Comparison of ENCODE assay signal across 8 cellular contexts in genomic region chr14:73027546-73027945, GRCh38. TPM values are rescaled to one million over a fixed set of nuclear protein-coding genes. Genes with fewer than 3 reads are reported as not detected.
DNase-seq lines count a peak whose midpoint lies in the region; ATAC-seq, FAIRE-seq and TF ChIP-seq lines count a peak whose summit lies in the region.

No MANE protein-coding gene starts in this region.

- H3K4me1 ChIP-seq in left ventricle myocardium inferior, result peaks cover 40% of the 10 kb centered on the region
- no peaks in the 10 kb centered on the region for H3K4me1 ChIP-seq in GM12878 (ENCODE audit: control insufficient read depth, insufficient read depth, low read length)
- H3K4me1 ChIP-seq in mesenchymal stem cell (ENCODE audit: control insufficient read depth, insufficient read depth, low read depth, low read length), result peaks cover 8% of the 10 kb centered on the region
- H3K4me1 ChIP-seq in vagina, result peaks cover 39% of the 10 kb centered on the region

- H2AK5ac ChIP-seq in mesenchymal stem cell (ENCODE audit: low read length, severe bottlenecking), result no peak overlapping the region

- no peak overlapping the region for H4K91ac ChIP-seq in mesenchymal stem cell (ENCODE audit: low read length)

- no peak overlapping the region for H2BK15ac ChIP-seq in mesenchymal stem cell (ENCODE audit: low read depth, poor library complexity, severe bottlenecking)

- no peak overlapping the region for H4K8ac ChIP-seq in mesenchymal stem cell (ENCODE audit: low read length)

- H3K4me3 ChIP-seq in left ventricle myocardium inferior (peak overlapping the region; percentile 77), GM12878 (peak overlapping the region; percentile 94), mesenchymal stem cell (ENCODE audit: insufficient read depth in 1 of 2, low read depth in 1 of 2, low read length in 2 of 2) (peak overlapping the region in 1 of 2 experiments; percentile 87), vagina (peak overlapping the region; percentile 65 to 72)

- peak overlapping the region; percentile 80 for H2AFZ ChIP-seq in GM12878 (ENCODE audit: control insufficient read depth, low read depth, low read length)
- no peak overlapping the region for H2AFZ ChIP-seq in mesenchymal stem cell (ENCODE audit: low read depth, low read length)

- no peaks in the 10 kb centered on the region for H4K20me1 ChIP-seq in GM12878 (ENCODE audit: control insufficient read depth, insufficient read depth)

- POLR2A ChIA-PET in GM12878 (lab: Charles Lee), result interaction anchor here (0.8 to 4.3 kb wide), 7 partner anchors 9 to 108 kb away, joined by 4 to 26 read pairs (median 5); partner anchors contain the start of gene RBM25

- SMC1A ChIA-PET in GM12878 (lab: Charles Lee; ENCODE audit: uncharacterized antibody, unreplicated experiment), result interaction anchor here (1.0 to 3.8 kb wide), 7 partner anchors 10 to 262 kb away, joined by 3 to 23 read pairs (median 5); partner anchors contain the start of gene RBM25

- peaks cover 17% of the 10 kb centered on the region for H3K36me3 ChIP-seq in left ventricle myocardium inferior
- H3K36me3 ChIP-seq in GM12878 (ENCODE audit: control insufficient read depth in 2 of 2, insufficient read depth in 2 of 2, low read length in 1 of 2), result peaks cover 0 to 2% of the 10 kb centered on the region in 2 experiments; a peak in 1 of 4 replicates
- peaks cover 4 to 17% of the 10 kb centered on the region in 2 experiments for H3K36me3 ChIP-seq in mesenchymal stem cell (ENCODE audit: control insufficient read depth in 1 of 2, insufficient read depth in 2 of 2, low read depth in 1 of 2, low read length in 2 of 2)
- peaks cover 0 to 11% of the 10 kb centered on the region in 2 donors for H3K36me3 ChIP-seq in vagina

- no peak overlapping the region for H3K18ac ChIP-seq in mesenchymal stem cell (ENCODE audit: low read depth in 1 of 2, low read length in 2 of 2)

- no peak overlapping the region for H3K23ac ChIP-seq in mesenchymal stem cell (ENCODE audit: low read length in 2 of 2)

- H3K9ac ChIP-seq in GM12878 (ENCODE audit: control insufficient read depth, insufficient read depth, low read length) (no peak overlapping the region), mesenchymal stem cell (ENCODE audit: low read length) (peak overlapping the region; percentile 97)

- peaks cover 12% of the 10 kb centered on the region for H3K79me2 ChIP-seq in GM12878 (ENCODE audit: control insufficient read depth, insufficient read depth, low read length)

- no peak for TF ChIP-seq POLR2A in GM12878 (IDR thresholded peaks at IDR 0.05; ENCODE audit: low read depth, low read length)
- TF ChIP-seq POLR2A in vagina (IDR thresholded peaks at IDR 0.05), result no peak

- H2BK120ac ChIP-seq in mesenchymal stem cell (ENCODE audit: low read depth, low read length), result no peak overlapping the region

- no peak overlapping the region for H3K14ac ChIP-seq in mesenchymal stem cell (ENCODE audit: low read length in 2 of 2)

- 48% methylated on average over 3 of the region's 3 CpGs for WGBS in GM12878 (ENCODE audit: insufficient coverage, insufficient replicate concordance, low lambda C conversion rate, missing lambda C conversion rate)
- WGBS in mesenchymal stem cell, result 53% methylated on average over 3 of the region's 3 CpGs

- RAD21 ChIA-PET in GM12878 (lab: Charles Lee; ENCODE audit: unreplicated experiment), result interaction anchor here (0.9 to 2.6 kb wide), 5 partner anchors 14 to 115 kb away, joined by 3 to 14 read pairs (median 4); partner anchors contain the start of gene RBM25

- TF ChIP-seq RAD21 in GM12878 (IDR thresholded peaks at IDR 0.05; ENCODE audit: insufficient read depth, low read depth, low read length), result no peak

- in situ Hi-C loops in GM12878 (cut with MboI), result no loop called here

- no peak overlapping the region for H2BK5ac ChIP-seq in mesenchymal stem cell (ENCODE audit: low read depth, low read length, poor library complexity, severe bottlenecking)

- H3K27ac ChIP-seq in left ventricle myocardium inferior (replicated peaks) (peak overlapping the region; percentile 85), GM12878 (ENCODE audit: control insufficient read depth, insufficient read depth) (no peak overlapping the region), mesenchymal stem cell (ENCODE audit: low read length, poor library complexity, severe bottlenecking) (no peak overlapping the region), vagina (peak overlapping the region; percentile 79)

- no TSS peak for BruUV-seq in GM12878 (replicated peaks; lab: Mats Ljungman, UMichigan)

- H3K27me3 ChIP-seq in left ventricle myocardium inferior (ENCODE audit: low read depth), result no peaks in the 10 kb centered on the region
- H3K27me3 ChIP-seq in GM12878 (replicated peaks in 1 of 2; ENCODE audit: control insufficient read depth in 2 of 2, insufficient read depth in 2 of 2, low read length in 1 of 2), result no peaks in the 10 kb centered on the region
- H3K27me3 ChIP-seq in mesenchymal stem cell (ENCODE audit: control insufficient read depth in 1 of 2, insufficient read depth in 1 of 2, low read length in 2 of 2), result no peaks in the 10 kb centered on the region
- H3K27me3 ChIP-seq in vagina, result no peaks in the 10 kb centered on the region

- H3K4me2 ChIP-seq in GM12878 (ENCODE audit: control insufficient read depth, insufficient read depth) (peak overlapping the region; percentile 69), mesenchymal stem cell (ENCODE audit: low read length, poor library complexity, severe bottlenecking) (peak overlapping the region; percentile 55)

- no peak overlapping the region for H3K4ac ChIP-seq in mesenchymal stem cell (ENCODE audit: low read depth in 1 of 2, low read length in 2 of 2)

- no peak for TF ChIP-seq EP300 in GM12878 (IDR thresholded peaks at IDR 0.05; ENCODE audit: borderline replicate concordance in 1 of 2, control insufficient read depth in 1 of 2, low read depth in 2 of 2, low read length in 2 of 2)

- no peak for FAIRE-seq in GM12878 (lab: Jason Lieb, UNC)

- no peak for TF ChIP-seq CTCF in left ventricle myocardium inferior (IDR thresholded peaks at IDR 0.05; ENCODE audit: borderline replicate concordance)
- no peak for TF ChIP-seq CTCF in GM12878 (IDR thresholded peaks at IDR 0.05 in 2 of 3, conservative IDR thresholded peaks at IDR 0.05 in 1 of 3; ENCODE audit: control insufficient read depth in 2 of 3, extremely low read depth in 1 of 3, insufficient read depth in 1 of 3, low read depth in 3 of 3, low read length in 3 of 3)
- TF ChIP-seq CTCF in vagina (IDR thresholded peaks at IDR 0.05), result no peak

- H2BK12ac ChIP-seq in mesenchymal stem cell (ENCODE audit: low read length in 2 of 2), result no peak overlapping the region

- CTCF ChIA-PET in GM12878 (lab: Yijun Ruan, JAX), result interaction anchor here (0.9 to 1.7 kb wide), 3 partner anchors 13 to 79 kb away, joined by 3 to 9 read pairs (median 4); no protein-coding TSS in a partner anchor

- H3K9me3 ChIP-seq in left ventricle myocardium inferior (replicated peaks), result no peaks in the 10 kb centered on the region
- no peaks in the 10 kb centered on the region for H3K9me3 ChIP-seq in GM12878 (replicated peaks; ENCODE audit: control insufficient read depth, insufficient read depth, low read length)
- H3K9me3 ChIP-seq in mesenchymal stem cell (ENCODE audit: control insufficient read depth, low read length), result no peaks in the 10 kb centered on the region
- no peaks in the 10 kb centered on the region for H3K9me3 ChIP-seq in vagina

- peaks cover 7% of the 10 kb centered on the region for H3K79me1 ChIP-seq in mesenchymal stem cell (replicated peaks; ENCODE audit: low read length, poor library complexity, severe bottlenecking)

- DNase-seq in left ventricle myocardium inferior, result no peak
- no peak for DNase-seq in left ventricle myocardium superior
- DNase-seq in GM12878 (ENCODE audit: low read depth, low spot score), result no peak
- DNase-seq in mesenchymal stem cell, result no peak
- no peak for DNase-seq in vagina (ENCODE audit: extremely low spot score in 2 of 2)
- no peak for DNase-seq in NCI-H2107 (lab: John Stamatoyannopoulos, UW)
- no peak for DNase-seq in Ammon's horn (ENCODE audit: low spot score)

- ATAC-seq in left ventricle myocardium superior (no peak), GM12878 (no peak), GM18867 (IDR thresholded peaks at IDR 0.05; ENCODE audit: unreplicated experiment) (no peak)

- intact Hi-C loops in left ventricle myocardium inferior (cut with micrococcal nuclease), result no loop called here
- intact Hi-C loops in left ventricle myocardium superior (cut with micrococcal nuclease), result no loop called here
- intact Hi-C loops in GM12878 (cut with micrococcal nuclease; ENCODE audit: unreplicated experiment), result loop anchor here (1.0 kb wide), 1 partner anchor 31 kb away; the partner anchor contains the start of gene RBM25
- intact Hi-C loops in vagina (cut with DNase I), result no loop called here

RNA-seq across cellular contexts. Expression of gene ZFYVE1, which starts 0.6 kb away (rescaled TPM):
- 14.4 TPM for total RNA-seq in left ventricle myocardium inferior
- 15.7 TPM for total RNA-seq in left ventricle myocardium superior
- total RNA-seq in GM12878 (2013; cell fraction: nucleolus; rRNA removed), result 33.4 and 34.8 TPM in 2 replicates
- total RNA-seq in GM12878 (2014; rRNA removed), result 5.5 TPM in 2 replicates
- 5.2 and 6.6 TPM in 2 replicates for total RNA-seq in GM12878 (2014; rRNA removed; fragmentation: Illumina TruSeq; extraction: Trizol)
- 9.6 and 10.9 TPM in 2 replicates for total RNA-seq in GM12878 (2021)
- polyA plus RNA-seq in GM12878 (2011; ENCODE audit: low read depth), result 6.2 TPM
- 8.0 and 13.3 TPM in 2 replicates for polyA plus RNA-seq in GM12878 (2011; rRNA removed)
- polyA plus RNA-seq in GM12878 (2011; cell fraction: cytosol; rRNA removed), result 11.9 and 13.0 TPM in 2 replicates
- polyA plus RNA-seq in GM12878 (2011; cell fraction: nucleus; rRNA removed), result 22.2 and 26.7 TPM in 2 replicates
- 7.2 and 9.7 TPM in 2 replicates for polyA plus RNA-seq in GM12878 (2012)
- 6.0 and 6.2 TPM in 2 replicates for polyA plus RNA-seq in GM12878 (2014; fragmentation: Illumina TruSeq; extraction: Trizol)
- polyA plus RNA-seq in GM12878 (2014; fragmentation: Nextera tagmentation; extraction: Ambion mirVana), result 1 to 10 TPM; 1.2 to 1.4 TPM
- 5.6 and 7.3 TPM in 2 replicates for polyA plus RNA-seq in GM12878 (2014; rRNA removed)
- 1 to 10 TPM; 7.6 to 8.9 TPM for polyA plus RNA-seq in GM12878 (2016; fragmentation: Nextera tagmentation; extraction: Ambion mirVana)
- polyA minus RNA-seq in GM12878 (2011; rRNA and poly(A)+ RNA removed), result 22.9 and 25.5 TPM in 2 replicates
- polyA minus RNA-seq in GM12878 (2011; cell fraction: cytosol; rRNA and poly(A)+ RNA removed), result 5.3 and 5.8 TPM in 2 replicates
- polyA minus RNA-seq in GM12878 (2011; cell fraction: nucleus; rRNA and poly(A)+ RNA removed), result 9.4 and 21.9 TPM in 2 replicates
- polyA plus RNA-seq in mesenchymal stem cell (2013, experiment 1 of 2), result 16.3 TPM
- 16.7 TPM for polyA plus RNA-seq in mesenchymal stem cell (2013, experiment 2 of 2)
- 19.2 TPM for total RNA-seq in vagina

RNA-seq across cellular contexts. Expression of gene RBM25, which starts 30.8 kb away (rescaled TPM):
- total RNA-seq in left ventricle myocardium inferior, result 36.9 TPM
- total RNA-seq in left ventricle myocardium superior, result 35.9 TPM
- 467 and 503 TPM in 2 replicates for total RNA-seq in GM12878 (2013; cell fraction: nucleolus; rRNA removed)
- total RNA-seq in GM12878 (2014; rRNA removed), result 43.4 and 46.0 TPM in 2 replicates
- 70.2 and 74.2 TPM in 2 replicates for total RNA-seq in GM12878 (2014; rRNA removed; fragmentation: Illumina TruSeq; extraction: Trizol)
- 78.3 and 84.6 TPM in 2 replicates for total RNA-seq in GM12878 (2021)
- polyA plus RNA-seq in GM12878 (2011; ENCODE audit: low read depth), result 38.6 TPM
- polyA plus RNA-seq in GM12878 (2011; rRNA removed), result 77.9 and 126 TPM in 2 replicates
- 24.7 and 25.5 TPM in 2 replicates for polyA plus RNA-seq in GM12878 (2011; cell fraction: cytosol; rRNA removed)
- polyA plus RNA-seq in GM12878 (2011; cell fraction: nucleus; rRNA removed), result 228 and 235 TPM in 2 replicates
- polyA plus RNA-seq in GM12878 (2012), result 54.1 and 62.6 TPM in 2 replicates
- polyA plus RNA-seq in GM12878 (2014; fragmentation: Illumina TruSeq; extraction: Trizol), result 125 and 156 TPM in 2 replicates
- polyA plus RNA-seq in GM12878 (2014; fragmentation: Nextera tagmentation; extraction: Ambion mirVana), result 10 to 100 TPM; 64.9 to 71.2 TPM
- polyA plus RNA-seq in GM12878 (2014; rRNA removed), result 56.6 and 61.5 TPM in 2 replicates
- polyA plus RNA-seq in GM12878 (2016; fragmentation: Nextera tagmentation; extraction: Ambion mirVana), result 10 to 100 TPM; 74.0 to 77.4 TPM
- 33.9 and 35.2 TPM in 2 replicates for polyA minus RNA-seq in GM12878 (2011; rRNA and poly(A)+ RNA removed)
- polyA minus RNA-seq in GM12878 (2011; cell fraction: cytosol; rRNA and poly(A)+ RNA removed), result 18.6 and 21.2 TPM in 2 replicates
- polyA minus RNA-seq in GM12878 (2011; cell fraction: nucleus; rRNA and poly(A)+ RNA removed), result 97.3 and 135 TPM in 2 replicates
- polyA plus RNA-seq in mesenchymal stem cell (2013, experiment 1 of 2), result 71.1 TPM
- polyA plus RNA-seq in mesenchymal stem cell (2013, experiment 2 of 2), result 68.1 TPM
- total RNA-seq in vagina, result 58.2 TPM

Comparison
In these comparisons a context has a peak if more than half of its experiments do, and no peak if none do; other contexts are left out.
1. H3K27ac ChIP-seq: peak in left ventricle myocardium inferior (single experiment) and vagina (single experiment); none in GM12878 (single experiment) and mesenchymal stem cell (single experiment).